Comparison of ENCODE assay signal across 12 cellular contexts in the genomic region with DNA sequence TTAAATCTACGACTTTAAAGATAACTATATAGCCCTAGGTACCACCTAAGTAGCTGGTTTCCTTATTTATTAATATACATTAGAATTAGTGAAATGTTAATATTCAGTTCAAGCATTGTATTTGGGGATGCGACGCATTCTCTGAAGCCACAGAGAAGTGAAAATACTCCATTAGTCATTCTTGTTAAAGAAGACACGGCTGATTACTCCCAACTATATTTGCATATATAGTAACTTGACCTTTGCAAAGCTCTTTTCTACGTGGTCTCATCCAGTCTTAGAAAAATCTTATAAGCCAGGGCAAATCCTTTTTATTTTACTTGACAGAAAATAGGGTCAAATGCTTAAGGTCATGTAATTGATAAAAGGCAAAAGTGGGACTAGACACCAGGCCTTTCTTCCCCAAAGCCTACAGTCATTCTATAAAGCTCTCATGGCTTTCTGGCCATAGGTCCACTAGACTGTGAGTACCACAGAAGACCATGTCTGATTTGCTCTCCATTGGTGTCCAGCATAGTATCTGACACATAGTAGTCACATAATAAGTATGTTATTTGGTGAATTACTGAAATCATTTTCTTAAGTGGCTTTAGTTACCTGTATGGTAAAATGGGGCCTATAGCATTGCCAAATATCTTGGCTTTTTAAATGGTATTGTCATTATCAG. TPM values are rescaled to one million over a fixed set of nuclear protein-coding genes. Genes with fewer than 3 reads are reported as not detected.
DNase-seq lines count a peak whose midpoint lies in the region; ATAC-seq and TF ChIP-seq lines count a peak whose summit lies in the region.
"Had no signal": no experiment of that assay in that cellular context is flagged by ENCODE, and none has a peak within 500 bp of the region (broad histone marks: within the 10 kb centered on the region; RNA-seq: fewer than 3 reads in every experiment).

No MANE protein-coding gene starts in this region.

- DNase-seq in GM20000 (ENCODE audit: low spot score) = peak; percentile 65
- DNase-seq in NK-92 (lab: John Stamatoyannopoulos, UW; ENCODE audit: unreplicated experiment) = no peak
- no peak for DNase-seq in retina
- DNase-seq in CD4-positive, alpha-beta memory T cell = no peak
- no peak for DNase-seq in DMS53 treated with DMSO at 0.1 percent for 48 hours (lab: John Stamatoyannopoulos, UW; ENCODE audit: unreplicated experiment)
- DNase-seq: H9; stimulated activated naive CD4-positive, alpha-beta T cell had no signal

- 0 out of 2 replicates have a peak, but pooled peaks cover 6% of the 10 kb centered on the region for H3K79me2 ChIP-seq in OCI-LY1 (ENCODE audit: insufficient read depth, low read length)

- no peak overlapping the region for H3K27ac Mint-ChIP-seq in CD4-positive, alpha-beta memory T cell
- H3K27ac Mint-ChIP-seq: activated naive CD4-positive, alpha-beta T cell treated with anti-CD3 and anti-CD28 coated beads, Interleukin-2, amount 50 U/mL, for 72 hours; H9; WTC11 had no signal

- peaks cover 26% of the 10 kb centered on the region for H3K4me1 ChIP-seq in OCI-LY1 (ENCODE audit: insufficient read depth, low read length, severe bottlenecking)
- no peaks in the 10 kb centered on the region for H3K4me1 ChIP-seq in CD4-positive, alpha-beta memory T cell (ENCODE audit: insufficient read depth, low read length)

- no peaks in the 10 kb centered on the region for H3K9me3 ChIP-seq in OCI-LY1 (ENCODE audit: low read length)
- H3K9me3 ChIP-seq in CD4-positive, alpha-beta memory T cell (ENCODE audit: control insufficient read depth in 1 of 2, low read length in 2 of 2) = no peaks in the 10 kb centered on the region

- no peak overlapping the region for H3K9ac ChIP-seq in OCI-LY1 (ENCODE audit: low read length)

- no peak overlapping the region for H2AFZ ChIP-seq in OCI-LY1 (ENCODE audit: low read length)

- H3K4me3 Mint-ChIP-seq in CD4-positive, alpha-beta memory T cell = no peak overlapping the region
- H3K4me3 Mint-ChIP-seq: H9, WTC11 had no signal

- POLR2A ChIA-PET in CD4-positive, alpha-beta memory T cell (lab: Charles Lee; ENCODE audit: partially characterized antibody) = no interaction called here

- no peaks in the 10 kb centered on the region for H3F3A ChIP-seq in OCI-LY1 (ENCODE audit: insufficient read depth, low read length)

- TF ChIP-seq CTCF in GM20000 (IDR thresholded peaks at IDR 0.05; ENCODE audit: extremely low read depth, missing control alignments) (no peak), OCI-LY1 (IDR thresholded peaks at IDR 0.05; ENCODE audit: low read length) (no peak)

- TF ChIP-seq POLR2A in GM18505 (IDR thresholded peaks at IDR 0.05; ENCODE audit: borderline replicate concordance, extremely low read depth, insufficient read depth, insufficient read length) = no peak

- CTCF ChIA-PET in CD4-positive, alpha-beta memory T cell (lab: Charles Lee; ENCODE audit: partially characterized antibody) = interaction anchor here (1.6 kb wide), 1 partner anchor 338 kb away, joined by 3 read pairs; no protein-coding TSS in a partner anchor

- no peaks in the 10 kb centered on the region for H3K9me3 Mint-ChIP-seq in CD4-positive, alpha-beta memory T cell
- H3K9me3 Mint-ChIP-seq: activated naive CD4-positive, alpha-beta T cell treated with anti-CD3 and anti-CD28 coated beads, Interleukin-2, amount 50 U/mL, for 72 hours; H9; WTC11 had no signal

- no peaks in the 10 kb centered on the region for H3K27me3 Mint-ChIP-seq in CD4-positive, alpha-beta memory T cell

- peaks cover 0 to 5% of the 10 kb centered on the region in 2 donors for H3K36me3 Mint-ChIP-seq in CD4-positive, alpha-beta memory T cell
- H3K36me3 Mint-ChIP-seq: WTC11 had no signal

- no peaks in the 10 kb centered on the region for H3K27me3 ChIP-seq in OCI-LY1 (ENCODE audit: insufficient read depth, low read length)
- H3K27me3 ChIP-seq in CD4-positive, alpha-beta memory T cell (ENCODE audit: insufficient read depth, low read length) = no peaks in the 10 kb centered on the region

- H4K20me1 ChIP-seq in OCI-LY1 (ENCODE audit: insufficient read depth, low read length) = no peaks in the 10 kb centered on the region

- ATAC-seq in GM18505 (IDR thresholded peaks at IDR 0.05; ENCODE audit: unreplicated experiment) (peak; percentile 73), HG03025 (IDR thresholded peaks at IDR 0.05; ENCODE audit: low FRiP score, unreplicated experiment) (peak; percentile 60)
- ATAC-seq: activated naive CD4-positive, alpha-beta T cell treated with anti-CD3 and anti-CD28 coated beads, Interleukin-2, amount 50 U/mL, for 72 hours; WTC11 had no signal

- peaks cover 0 to 2% (median 0%) of the 10 kb centered on the region in 4 donors for H3K4me1 Mint-ChIP-seq in CD4-positive, alpha-beta memory T cell

- intact Hi-C loops in CD4-positive, alpha-beta memory T cell (cut with micrococcal nuclease) = no loop called here

- H3K9me2 ChIP-seq in OCI-LY1 (ENCODE audit: low read depth, low read length) = no peaks in the 10 kb centered on the region

- no peak overlapping the region for H3K27ac ChIP-seq in OCI-LY1 (ENCODE audit: low read depth, low read length, poor library complexity, severe bottlenecking)
- H3K27ac ChIP-seq in CD4-positive, alpha-beta memory T cell (ENCODE audit: low read depth, low read length) = no peak overlapping the region

- 0 out of 2 replicates have a peak, but pooled peaks cover under 1% of the 10 kb centered on the region for H3K36me3 ChIP-seq in OCI-LY1 (ENCODE audit: insufficient read depth, low read length)
- H3K36me3 ChIP-seq in CD4-positive, alpha-beta memory T cell (ENCODE audit: insufficient read depth, low read length) = no peaks in the 10 kb centered on the region

- H3K4me3 ChIP-seq in OCI-LY1 (ENCODE audit: low read depth, low read length, poor library complexity, severe bottlenecking) = no peak overlapping the region
- H3K4me3 ChIP-seq in CD4-positive, alpha-beta memory T cell (ENCODE audit: low read length in 2 of 2) = no peak overlapping the region

- H3K4me2 ChIP-seq in OCI-LY1 (ENCODE audit: low read length) = peak overlapping the region; percentile 20; the same call in 1 of the 2 replicates

RNA-seq across cellular contexts. Expression of gene ZHX3, which starts 11.3 kb away (rescaled TPM):
- total RNA-seq in CD4-positive, alpha-beta memory T cell = 1 to 10 TPM; 5.2 to 6.3 TPM
- 1 to 10 TPM; 2.4 to 5.7 TPM for polyA plus RNA-seq in CD4-positive, alpha-beta memory T cell

RNA-seq across cellular contexts. Expression of gene LPIN3, which starts 34.4 kb away (rescaled TPM):
- total RNA-seq in CD4-positive, alpha-beta memory T cell = under 1 TPM; 0.11 to 0.17 TPM
- not detected for polyA plus RNA-seq in CD4-positive, alpha-beta memory T cell
